Comparison of ENCODE assay signal across 10 cellular contexts in genomic region chr12:105418232-105418631, GRCh38.
DNase-seq lines count a peak whose midpoint lies in the region; ATAC-seq and TF ChIP-seq lines count a peak whose summit lies in the region.
"Had no signal": no experiment of that assay in that cellular context is flagged by ENCODE, and none has a peak within 500 bp of the region (broad histone marks: within the 10 kb centered on the region; RNA-seq: fewer than 3 reads in every experiment).

No MANE protein-coding gene starts in this region.

- H3K9me2 ChIP-seq in SK-N-SH = no peaks in the 10 kb centered on the region

- H3K4me1 Mint-ChIP-seq in activated CD4-positive, alpha-beta T cell treated with anti-CD3 and anti-CD28 coated beads, Interleukin-2, amount 10 ng/mL, durations not matched to agents 24 days and 14 days = no peaks in the 10 kb centered on the region

- H2AFZ ChIP-seq in SK-N-SH (ENCODE audit: low read depth) = no peak overlapping the region; the same call in 1 of the 2 replicates
- H2AFZ ChIP-seq in smooth muscle cell (ENCODE audit: low read depth) = no peak overlapping the region

- H3K27me3 ChIP-seq in SK-N-SH (ENCODE audit: insufficient read depth) = no peaks in the 10 kb centered on the region
- no peaks in the 10 kb centered on the region for H3K27me3 ChIP-seq in smooth muscle cell (ENCODE audit: low read depth)
- H3K27me3 ChIP-seq in sigmoid colon = no peaks in the 10 kb centered on the region

- no peak overlapping the region for H3K27ac Mint-ChIP-seq in activated CD4-positive, alpha-beta T cell treated with anti-CD3 and anti-CD28 coated beads, Interleukin-2, amount 10 ng/mL, durations not matched to agents 24 days and 14 days

- H3K9me3 ChIP-seq in SK-N-SH (no peaks in the 10 kb centered on the region), smooth muscle cell (replicated peaks; ENCODE audit: low read depth) (no peaks in the 10 kb centered on the region), sigmoid colon (no peaks in the 10 kb centered on the region)

- H3K4me1 ChIP-seq in SK-N-SH (ENCODE audit: control insufficient read depth in 1 of 2, insufficient read depth in 2 of 2, low read depth in 1 of 2, low read length in 1 of 2) (peaks cover 0 to 7% of the 10 kb centered on the region in 2 experiments; a peak in 2 of 4 replicates), smooth muscle cell (ENCODE audit: low read depth) (peaks cover 8% of the 10 kb centered on the region), sigmoid colon (peaks cover 0 to 13% (median 6%) of the 10 kb centered on the region in 4 donors)

- H3K79me2 ChIP-seq in SK-N-SH (ENCODE audit: insufficient read depth) = no peaks in the 10 kb centered on the region
- no peaks in the 10 kb centered on the region for H3K79me2 ChIP-seq in smooth muscle cell (ENCODE audit: low read depth)

- H3K4me3 ChIP-seq in SK-N-SH (ENCODE audit: low read depth in 2 of 2, low read length in 1 of 2) (no peak overlapping the region), smooth muscle cell (no peak overlapping the region), sigmoid colon (no peak overlapping the region)

- no peaks in the 10 kb centered on the region for H4K20me1 ChIP-seq in SK-N-SH (ENCODE audit: insufficient read depth)
- H4K20me1 ChIP-seq in smooth muscle cell (ENCODE audit: low read depth) = no peaks in the 10 kb centered on the region

- H3K4me2 ChIP-seq in SK-N-SH (no peak overlapping the region), smooth muscle cell (peak overlapping the region; percentile 43)

- TF ChIP-seq RAD21 in SK-N-SH (IDR thresholded peaks at IDR 0.05; ENCODE audit: low read length) = no peak

- H3K27ac ChIP-seq in SK-N-SH (ENCODE audit: low read depth in 2 of 2, low read length in 1 of 2) (peak overlapping the region in 1 of 2 experiments; percentile 64; a peak in 2 of 4 replicates), smooth muscle cell (ENCODE audit: low read depth) (peak overlapping the region; percentile 61), sigmoid colon (no peak overlapping the region)

- TF ChIP-seq POLR2A in sigmoid colon (IDR thresholded peaks at IDR 0.05) = no peak

- no peak overlapping the region; the same call in 1 of the 2 replicates for H3K9ac ChIP-seq in SK-N-SH
- no peak overlapping the region for H3K9ac ChIP-seq in smooth muscle cell (ENCODE audit: low read depth)

- H3K36me3 ChIP-seq in SK-N-SH (replicated peaks in 1 of 2; ENCODE audit: control insufficient read depth in 1 of 2, insufficient read depth in 2 of 2, low read length in 1 of 2) (peaks cover 0 to 3% of the 10 kb centered on the region in 2 experiments), smooth muscle cell (ENCODE audit: low read depth) (no peaks in the 10 kb centered on the region), sigmoid colon (no peaks in the 10 kb centered on the region)

- POLR2A ChIA-PET in SK-N-SH (lab: Yijun Ruan, JAX) = interaction anchor here (0.5 kb wide), 1 partner anchor 181 kb away, joined by 3 read pairs; no protein-coding TSS in a partner anchor

- TF ChIP-seq CTCF in SK-N-SH (IDR thresholded peaks at IDR 0.05) = no peak
- no peak for TF ChIP-seq CTCF in smooth muscle cell (IDR thresholded peaks at IDR 0.05; ENCODE audit: borderline replicate concordance, insufficient read depth, poor library complexity, severe bottlenecking)
- TF ChIP-seq CTCF in sigmoid colon (IDR thresholded peaks at IDR 0.05) = no peak

- H3F3A ChIP-seq in SK-N-SH (replicated peaks; ENCODE audit: insufficient read depth) (peaks cover 5% of the 10 kb centered on the region), smooth muscle cell (ENCODE audit: low read depth) (peaks cover 4% of the 10 kb centered on the region)

- intact Hi-C loops in activated CD4-positive, alpha-beta T cell treated with anti-CD3 and anti-CD28 coated beads, Interleukin-2, amount 10 ng/mL, durations not matched to agents 24 days and 14 days (cut with micrococcal nuclease) = no loop called here
- intact Hi-C loops in sigmoid colon (cut with DNase I) = no loop called here

- peak; percentile 93 for DNase-seq in GM04503 (ENCODE audit: low read depth)
- DNase-seq in SK-N-SH = no peak
- peak; percentile 12 for DNase-seq in fibroblast of the conjunctiva (ENCODE audit: low read depth)
- no peak for DNase-seq in smooth muscle cell (lab: John Stamatoyannopoulos, UW; ENCODE audit: unreplicated experiment)
- no peak for DNase-seq in activated CD4-positive, alpha-beta T cell treated with anti-CD3 and anti-CD28 coated beads, Interleukin-2, amount 10 ng/mL, durations not matched to agents 24 days and 14 days
- no peak for DNase-seq in sigmoid colon
- DNase-seq in NCI-H526 treated with DMSO at 0.1 percent for 48 hours (lab: John Stamatoyannopoulos, UW) = no peak
- DNase-seq: activated gamma-delta T cell treated with Interleukin-2 at 50 U/mL for 16 hours, NCI-H1105 treated with DMSO at 0.1 percent for 48 hours had no signal

- no peak overlapping the region for H3K4me3 Mint-ChIP-seq in activated CD4-positive, alpha-beta T cell treated with anti-CD3 and anti-CD28 coated beads, Interleukin-2, amount 10 ng/mL, durations not matched to agents 24 days and 14 days

- TF ChIP-seq EP300 in SK-N-SH (IDR thresholded peaks at IDR 0.05; ENCODE audit: borderline replicate concordance in 1 of 2, low read depth in 1 of 2, low read length in 1 of 2) = 0 out of 4 replicates have a peak, but pooled peaks of 1 of the 2 experiments have one; percentile 12
- no peak for TF ChIP-seq EP300 in sigmoid colon (IDR thresholded peaks at IDR 0.05)

- H3K27me3 Mint-ChIP-seq in activated CD4-positive, alpha-beta T cell treated with anti-CD3 and anti-CD28 coated beads, Interleukin-2, amount 10 ng/mL, durations not matched to agents 24 days and 14 days = peaks cover 8% of the 10 kb centered on the region

- H3K9me3 Mint-ChIP-seq in activated CD4-positive, alpha-beta T cell treated with anti-CD3 and anti-CD28 coated beads, Interleukin-2, amount 10 ng/mL, durations not matched to agents 24 days and 14 days = no peaks in the 10 kb centered on the region

- no peaks in the 10 kb centered on the region for H3K36me3 Mint-ChIP-seq in activated CD4-positive, alpha-beta T cell treated with anti-CD3 and anti-CD28 coated beads, Interleukin-2, amount 10 ng/mL, durations not matched to agents 24 days and 14 days (ENCODE audit: low read depth)

- ATAC-seq in HG03139 (IDR thresholded peaks at IDR 0.05; ENCODE audit: unreplicated experiment) = no peak

- WGBS in SK-N-SH (ENCODE audit: low lambda C conversion rate) = 72% methylated on average over 5 of the region's 5 CpGs
- 41% methylated on average over 5 of the region's 5 CpGs for WGBS in smooth muscle cell (ENCODE audit: low lambda C conversion rate)
- 75 to 81% methylated on average over 5 of the region's 5 CpGs for WGBS in sigmoid colon, 2 donors

- CTCF ChIA-PET in SK-N-SH (lab: Yijun Ruan, JAX) = interaction anchor here (0.6 to 3.5 kb wide), 4 partner anchors 9 to 718 kb away, joined by 3 to 26 read pairs (median 4); no protein-coding TSS in a partner anchor

TF ChIP-seq in SK-N-SH, 30 proteins besides CTCF, POLR2A, EP300 and RAD21 (continues in another document):
- TF ChIP-seq RXRA (IDR thresholded peaks at IDR 0.05; ENCODE audit: borderline replicate concordance, low read depth) (no peak), NRF1 (IDR thresholded peaks at IDR 0.05; ENCODE audit: low read depth, low read length) (no peak), USF1 (IDR thresholded peaks at IDR 0.05; ENCODE audit: borderline replicate concordance, low read depth) (peak; percentile 62; the same call in 1 of the 2 replicates), SMC3 (IDR thresholded peaks at IDR 0.05; ENCODE audit: low read depth, low read length) (no peak), ZBTB33 (IDR thresholded peaks at IDR 0.05; ENCODE audit: borderline replicate concordance, low read depth) (no peak), TAF1 (IDR thresholded peaks at IDR 0.05; ENCODE audit: borderline replicate concordance, low read depth, low read length) (no peak), FOXJ3 (CRISPR knock-in tag; IDR thresholded peaks at IDR 0.05) (no peak), PBX3 (IDR thresholded peaks at IDR 0.05) (no peak), NFIC (IDR thresholded peaks at IDR 0.05; ENCODE audit: borderline replicate concordance) (no peak), CHD2 (IDR thresholded peaks at IDR 0.05; ENCODE audit: low read length, partially characterized antibody) (no peak), YY1 (IDR thresholded peaks at IDR 0.05; ENCODE audit: low read depth) (peak; percentile 61; the same call in 1 of the 2 replicates), TEAD4 (IDR thresholded peaks at IDR 0.05; ENCODE audit: borderline replicate concordance, insufficient read depth) (no peak)

Comparison
In these comparisons a context has a peak if more than half of its experiments do, and no peak if none do; other contexts are left out.
1. DNase-seq: peak in GM04503 (single experiment) and fibroblast of the conjunctiva (single experiment); none in SK-N-SH (single experiment), smooth muscle cell (single experiment), activated CD4-positive, alpha-beta T cell treated with anti-CD3 and anti-CD28 coated beads, Interleukin-2, amount 10 ng/mL, durations not matched to agents 24 days and 14 days (single experiment), sigmoid colon (single experiment) and NCI-H526 treated with DMSO at 0.1 percent for 48 hours (single experiment).